9 cellular contexts compared by ENCODE assay signal in the genomic region with DNA sequence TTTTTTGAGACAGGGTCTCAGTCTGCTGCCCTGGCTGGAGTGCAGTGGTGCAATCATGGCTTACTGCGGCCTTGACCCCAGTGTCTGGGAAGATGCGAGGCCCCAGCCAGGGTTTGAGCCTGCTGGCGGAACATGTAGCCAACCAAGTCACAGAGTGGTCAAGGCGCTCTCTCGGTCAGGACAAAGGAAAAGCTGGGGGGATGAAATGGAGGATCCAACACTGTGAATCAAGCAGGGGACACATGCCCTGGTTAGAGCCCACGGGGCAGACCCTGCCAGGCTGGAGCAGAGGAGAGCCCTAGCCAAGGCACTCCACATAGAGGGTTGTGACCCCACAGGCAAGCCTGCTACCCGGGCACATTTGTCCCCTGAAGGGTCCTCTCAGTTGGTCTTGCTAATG. TPM values are rescaled to one million over a fixed set of nuclear protein-coding genes. Genes with fewer than 3 reads are reported as not detected.
"Had no signal": no experiment of that assay in that cellular context is flagged by ENCODE, and none has a peak within 500 bp of the region (broad histone marks: within the 10 kb centered on the region; RNA-seq: fewer than 3 reads in every experiment).

No MANE protein-coding gene starts in this region.

- FAIRE-seq: H1, H54, HepG2 had no signal

- DNase-seq: H9, HCEC 1CT, KBM-7 had no signal

- H3K4me3 ChIP-seq: GM23338 had no signal

- ATAC-seq: GM23338, HepG2 had no signal

- H3K27ac ChIP-seq: HL-60 had no signal

RNA-seq across cellular contexts. Expression of a gene that starts 10.1 kb away (rescaled TPM):
- total RNA-seq: GM23338, H1, H9, HepG2 had no signal
- polyA plus RNA-seq: GM23338, H1, HepG2, IgD-negative memory B cell had no signal
